23 cellular contexts compared by ENCODE assay signal in the genomic region with DNA sequence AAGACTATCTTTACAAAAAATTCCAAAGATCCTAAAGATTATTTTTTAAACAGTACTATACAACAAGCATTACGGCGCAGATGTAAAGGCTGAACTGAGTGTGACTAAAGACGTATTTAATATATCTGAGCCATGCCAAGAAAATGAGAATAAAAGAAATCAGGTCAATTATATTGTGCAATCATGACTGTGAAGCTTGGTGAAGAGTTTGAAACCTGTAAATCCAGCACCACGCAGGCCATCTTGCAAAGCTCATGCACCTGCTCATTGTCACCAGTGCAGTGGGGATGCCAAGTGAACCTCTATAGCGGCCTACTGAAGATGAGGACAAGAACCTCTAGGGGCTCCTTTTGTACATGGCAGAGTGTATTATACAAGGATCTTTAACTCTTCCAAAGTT.
DNase-seq lines count a peak whose midpoint lies in the region; ATAC-seq, FAIRE-seq and TF ChIP-seq lines count a peak whose summit lies in the region.
"Had no signal": no experiment of that assay in that cellular context is flagged by ENCODE, and none has a peak within 500 bp of the region (broad histone marks: within the 10 kb centered on the region; RNA-seq: fewer than 3 reads in every experiment).

No MANE protein-coding gene starts in this region.

- no TSS peak for BruUV-seq in IMR-90 (replicated peaks; lab: Mats Ljungman, UMichigan)

- WGBS in IMR-90 (ENCODE audit: extremely low coverage in 2 of 2, insufficient read length in 1 of 2), 2 experiments: 100% methylated on average over 1 of the region's 5 CpGs; no CpG with 5 or more reads in 1 of the 2 experiments
- WGBS in psoas muscle, 3 donors: 76 to 92% (median 80%) methylated on average over 5 of the region's 5 CpGs
- 95 to 97% methylated on average over 5 of the region's 5 CpGs for WGBS in pancreas, 2 donors

- H3K27me3 ChIP-seq in IMR-90 (ENCODE audit: control insufficient read depth, insufficient read depth, low read length) (no peaks in the 10 kb centered on the region), psoas muscle (ENCODE audit: insufficient read depth in 3 of 3, low read length in 2 of 3) (no peaks in the 10 kb centered on the region), pancreas (no peaks in the 10 kb centered on the region), brain microvascular endothelial cell (replicated peaks) (no peaks in the 10 kb centered on the region)
- H3K27me3 ChIP-seq: BLaER1 treated with 17β-estradiol and CSF1 and Interleukin-3, amounts not matched to agents 10 nM and 100 nM had no signal

- dilution Hi-C loops in IMR-90 (cut with HindIII; ENCODE audit: low sequenced_read_pairs, unreplicated experiment): no loop called here

- H3K9me3 ChIP-seq in IMR-90 (ENCODE audit: control insufficient read depth, insufficient read depth, low read length): peaks cover 5% of the 10 kb centered on the region
- no peaks in the 10 kb centered on the region for H3K9me3 ChIP-seq in psoas muscle
- no peaks in the 10 kb centered on the region for H3K9me3 ChIP-seq in pancreas
- H3K9me3 ChIP-seq: A549, Caco-2 had no signal

- TF ChIP-seq POLR2A in IMR-90 (IDR thresholded peaks at IDR 0.05; ENCODE audit: low read depth, low read length): no peak

- no peak overlapping the region for H3K4ac ChIP-seq in IMR-90 (ENCODE audit: low read depth, low read length)

- H3K27ac ChIP-seq in IMR-90 (ENCODE audit: insufficient read depth, low read length) (no peak overlapping the region), psoas muscle (no peak overlapping the region), pancreas (no peak overlapping the region), brain microvascular endothelial cell (no peak overlapping the region)
- H3K27ac ChIP-seq: 22Rv1; A549; BLaER1 treated with 17β-estradiol and CSF1 and Interleukin-3, amounts not matched to agents 10 nM and 100 nM; C4-2B had no signal

- no peak overlapping the region for H3K14ac ChIP-seq in IMR-90 (replicated peaks; ENCODE audit: low read depth, low read length)

- no peaks in the 10 kb centered on the region for H4K20me1 ChIP-seq in IMR-90 (ENCODE audit: insufficient read depth, low read length)

- no peaks in the 10 kb centered on the region for H3K27me3 Mint-ChIP-seq in activated CD4-positive, alpha-beta T cell treated with anti-CD3 and anti-CD28 coated beads for 36 hours
- H3K27me3 Mint-ChIP-seq: B cell; CD4-positive, alpha-beta T cell had no signal

- H2BK15ac ChIP-seq in IMR-90 (ENCODE audit: low read depth, low read length): no peak overlapping the region

- intact Hi-C loops in activated CD4-positive, alpha-beta T cell treated with anti-CD3 and anti-CD28 coated beads for 36 hours (cut with DNase I, micrococcal nuclease): no loop called here
- intact Hi-C loops in IMR-90 (cut with micrococcal nuclease): no loop called here
- intact Hi-C loops in psoas muscle (cut with DNase I): no loop called here
- intact Hi-C loops in pancreas (cut with DNase I): no loop called here

- no peak overlapping the region for H2AK9ac ChIP-seq in IMR-90 (replicated peaks; ENCODE audit: low read depth, low read length, poor library complexity)

- H2AFZ ChIP-seq in IMR-90 (replicated peaks; ENCODE audit: low read length, poor library complexity): no peak overlapping the region

- no peak overlapping the region for H3K4me3 ChIP-seq in IMR-90 (ENCODE audit: insufficient read depth, low read depth, low read length)
- no peak overlapping the region for H3K4me3 ChIP-seq in psoas muscle
- no peak overlapping the region for H3K4me3 ChIP-seq in pancreas
- no peak overlapping the region for H3K4me3 ChIP-seq in brain microvascular endothelial cell (ENCODE audit: low read depth, low read length)
- H3K4me3 ChIP-seq: A549; BLaER1 treated with 17β-estradiol and CSF1 and Interleukin-3, amounts not matched to agents 10 nM and 100 nM had no signal

- no peak overlapping the region for H2BK20ac ChIP-seq in IMR-90 (ENCODE audit: low read depth, low read length)

- H3K4me1 Mint-ChIP-seq in activated CD4-positive, alpha-beta T cell treated with anti-CD3 and anti-CD28 coated beads for 36 hours: peaks cover 55% of the 10 kb centered on the region

- no peak overlapping the region for H2BK120ac ChIP-seq in IMR-90 (ENCODE audit: low read depth, low read length)

- H3K9me1 ChIP-seq in IMR-90 (ENCODE audit: insufficient read depth, low read length): peaks cover 1% of the 10 kb centered on the region; the same call in 1 of the 2 replicates

- H4K91ac ChIP-seq in IMR-90 (ENCODE audit: insufficient read depth, low read depth, low read length): no peak overlapping the region

- DNase-seq in activated CD4-positive, alpha-beta T cell treated with anti-CD3 and anti-CD28 coated beads for 36 hours: no peak
- DNase-seq in activated CD4-positive, alpha-beta T cell treated with anti-CD3 and anti-CD28 coated beads, Interleukin-2, amount 50 U/mL, for 48 hours: no peak
- DNase-seq in IMR-90 (no peak), psoas muscle (no peak), pancreas (no peak), brain microvascular endothelial cell (no peak)
- DNase-seq: AML-193; Caco-2; Calu3; CD4-positive, alpha-beta T cell; CD8-positive, alpha-beta T cell; DMS79 treated with DMSO at 0.1 percent for 48 hours; GF-D8 had no signal

- no peak overlapping the region for H3K56ac ChIP-seq in IMR-90 (ENCODE audit: extremely low read depth, insufficient read depth, low read length)

- H4K5ac ChIP-seq in IMR-90 (ENCODE audit: low read depth, low read length): no peak overlapping the region

- no peak for TF ChIP-seq RAD21 in IMR-90 (IDR thresholded peaks at IDR 0.05; ENCODE audit: low read length)

- no peak overlapping the region for H3K18ac ChIP-seq in IMR-90 (ENCODE audit: low read depth, low read length)

- H2BK5ac ChIP-seq in IMR-90 (ENCODE audit: low read depth, low read length, poor library complexity, severe bottlenecking): no peak overlapping the region

- H3K36me3 Mint-ChIP-seq in activated CD4-positive, alpha-beta T cell treated with anti-CD3 and anti-CD28 coated beads for 36 hours (ENCODE audit: low read depth): peaks cover 24% of the 10 kb centered on the region

- CTCF ChIA-PET in activated CD4-positive, alpha-beta T cell treated with anti-CD3 and anti-CD28 coated beads for 36 hours (lab: Charles Lee): interaction anchor here (0.7 to 0.9 kb wide), 2 partner anchors 11 to 20 kb away, joined by 3 read pairs; no protein-coding TSS in a partner anchor
- CTCF ChIA-PET in IMR-90 (lab: Yijun Ruan, JAX): interaction anchor here (0.6 kb wide), 1 partner anchor 73 kb away, joined by 3 read pairs; no protein-coding TSS in a partner anchor

- no peak overlapping the region for H3K4me2 ChIP-seq in IMR-90 (ENCODE audit: low read depth, low read length)
- H3K4me2 ChIP-seq: A549 had no signal

- no peak overlapping the region for H4K8ac ChIP-seq in IMR-90 (ENCODE audit: low read depth in 2 of 2, low read length in 2 of 2)

- no peak for ATAC-seq in activated CD4-positive, alpha-beta T cell treated with anti-CD3 and anti-CD28 coated beads for 36 hours
- ATAC-seq in IMR-90 (ENCODE audit: low read depth) (no peak), esophagus mucosa (peak; percentile 79), psoas muscle (peak in 3 of 4 donors; percentile 26 to 50 (median 45)), pancreas (no peak)
- ATAC-seq: A549; CD8-positive, alpha-beta T cell had no signal

- POLR2A ChIA-PET in activated CD4-positive, alpha-beta T cell treated with anti-CD3 and anti-CD28 coated beads for 36 hours (lab: Charles Lee): no interaction called here
- POLR2A ChIA-PET in IMR-90 (lab: Charles Lee; ENCODE audit: unreplicated experiment): no interaction called here

- H3K36me3 ChIP-seq in IMR-90 (ENCODE audit: control insufficient read depth, insufficient read depth, low read length) (peaks cover 2% of the 10 kb centered on the region), psoas muscle (ENCODE audit: insufficient read depth in 1 of 2, low read depth in 1 of 2) (no peaks in the 10 kb centered on the region), pancreas (no peaks in the 10 kb centered on the region), brain microvascular endothelial cell (replicated peaks) (no peaks in the 10 kb centered on the region)

- no peaks in the 10 kb centered on the region for H3K4me1 ChIP-seq in IMR-90 (ENCODE audit: control insufficient read depth, insufficient read depth, low read length)
- peaks cover 17% of the 10 kb centered on the region for H3K4me1 ChIP-seq in psoas muscle
- no peaks in the 10 kb centered on the region for H3K4me1 ChIP-seq in pancreas
- H3K4me1 ChIP-seq: Caco-2 had no signal

- no peak overlapping the region for H3K4me3 Mint-ChIP-seq in activated CD4-positive, alpha-beta T cell treated with anti-CD3 and anti-CD28 coated beads for 36 hours
- H3K4me3 Mint-ChIP-seq: B cell; CD4-positive, alpha-beta T cell; CD8-positive, alpha-beta T cell had no signal

- H3K9ac ChIP-seq in IMR-90 (ENCODE audit: low read depth, low read length): no peak overlapping the region
- H3K9ac ChIP-seq: BLaER1 treated with 17β-estradiol and CSF1 and Interleukin-3, amounts not matched to agents 10 nM and 100 nM had no signal

- no peaks in the 10 kb centered on the region for H3K9me3 Mint-ChIP-seq in activated CD4-positive, alpha-beta T cell treated with anti-CD3 and anti-CD28 coated beads for 36 hours (ENCODE audit: low read depth)
- H3K9me3 Mint-ChIP-seq: CD4-positive, alpha-beta T cell; CD8-positive, alpha-beta T cell had no signal

- H3K23ac ChIP-seq in IMR-90 (ENCODE audit: low read depth, low read length): no peak overlapping the region

- FAIRE-seq in pancreas (lab: Jason Lieb, UNC): no peak
- FAIRE-seq: A549, D721Med, G401.6, GM12891, GM19239 had no signal

- H2AK5ac ChIP-seq in IMR-90 (ENCODE audit: low read depth, low read length): no peak overlapping the region

- TF ChIP-seq CTCF in IMR-90 (conservative IDR thresholded peaks at IDR 0.05; ENCODE audit: low read depth, low read length) (no peak), psoas muscle (IDR thresholded peaks at IDR 0.05) (no peak), pancreas (IDR thresholded peaks at IDR 0.05) (no peak), brain microvascular endothelial cell (IDR thresholded peaks at IDR 0.05; ENCODE audit: low read depth, low read length, missing control alignments) (no peak)

- H3K27ac Mint-ChIP-seq in activated CD4-positive, alpha-beta T cell treated with anti-CD3 and anti-CD28 coated beads for 36 hours: peak overlapping the region; percentile 45
- H3K27ac Mint-ChIP-seq: B cell; CD4-positive, alpha-beta T cell; CD8-positive, alpha-beta T cell had no signal

- in situ Hi-C loops in IMR-90 (cut with MboI; ENCODE audit: low sequenced_read_pairs) (no loop called here), brain microvascular endothelial cell (cut with HindIII; ENCODE audit: low pct_ligation_motif_present, low sequenced_read_pairs) (no loop called here)

- no peaks in the 10 kb centered on the region; a peak in 3 of 4 replicates for H3K79me1 ChIP-seq in IMR-90 (ENCODE audit: low read depth in 1 of 2, low read length in 2 of 2)

TF ChIP-seq in IMR-90, 13 proteins besides CTCF, POLR2A, EP300 and RAD21 (continues in another document):
- peak; percentile 71 for TF ChIP-seq CEBPB (IDR thresholded peaks at IDR 0.05; ENCODE audit: low read depth, low read length)

Comparison
In these comparisons a context has a peak if more than half of its experiments do, and no peak if none do; other contexts are left out.
1. ATAC-seq: peak in esophagus mucosa (single experiment) and psoas muscle (3 of 4); none in activated CD4-positive, alpha-beta T cell treated with anti-CD3 and anti-CD28 coated beads for 36 hours (single experiment), IMR-90 (single experiment) and pancreas (0 of 4).